15 cellular contexts compared by ENCODE assay signal in the genomic region with DNA sequence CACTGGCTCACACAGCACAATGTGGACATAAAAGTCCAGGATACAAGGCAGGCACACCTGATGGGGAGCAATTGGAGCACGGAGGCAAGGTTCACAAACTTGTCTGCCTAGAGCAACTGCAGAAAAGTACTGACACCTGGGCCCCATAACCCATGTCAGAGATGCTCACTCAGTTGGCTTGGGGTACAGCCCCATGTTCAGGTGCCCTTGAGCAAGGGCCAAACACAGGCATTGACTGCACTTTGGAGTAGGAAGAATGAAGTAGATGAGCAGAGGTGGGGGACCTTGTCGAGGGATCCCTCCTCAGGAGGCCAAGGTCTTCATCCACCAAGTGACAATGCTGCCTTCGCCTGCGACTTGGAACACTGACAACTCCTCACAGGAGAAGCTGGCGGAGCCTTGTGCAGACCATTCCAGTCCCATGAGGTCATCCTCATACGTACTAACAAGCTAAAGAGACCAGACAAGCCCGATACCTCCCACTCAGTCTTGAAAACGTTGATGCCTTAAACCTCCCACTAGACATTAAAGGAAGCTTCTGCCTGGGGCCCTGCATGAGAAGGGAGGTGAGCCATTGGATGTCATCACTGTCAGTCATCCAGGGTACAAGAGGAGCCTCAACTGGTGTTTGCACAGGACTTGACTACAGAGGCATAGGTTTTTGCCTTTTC. TPM values are rescaled to one million over a fixed set of nuclear protein-coding genes. Genes with fewer than 3 reads are reported as not detected.
DNase-seq lines count a peak whose midpoint lies in the region; ATAC-seq and TF ChIP-seq lines count a peak whose summit lies in the region.
"Had no signal": no experiment of that assay in that cellular context is flagged by ENCODE, and none has a peak within 500 bp of the region (broad histone marks: within the 10 kb centered on the region; RNA-seq: fewer than 3 reads in every experiment).

No MANE protein-coding gene starts in this region.

- H3K27me3 ChIP-seq in HCT116 (ENCODE audit: insufficient read depth, low read length) (peaks cover 18% of the 10 kb centered on the region), RWPE2 (ENCODE audit: insufficient read depth, poor library complexity, severe bottlenecking) (peaks cover 26% of the 10 kb centered on the region), foreskin keratinocyte (no peaks in the 10 kb centered on the region), spleen (replicated peaks in 1 of 7) (peaks cover 0 to 10% (median 0%) of the 10 kb centered on the region in 7 donors)
- peaks cover under 1% of the 10 kb centered on the region for H3K27me3 ChIP-seq in CD4-positive, alpha-beta T cell (ENCODE audit: control insufficient read depth, insufficient read depth, low read length)

- peak overlapping the region; percentile 10; the same call in 1 of the 2 replicates for H3K4me2 ChIP-seq in HCT116 (ENCODE audit: low read length)

- CTCF ChIA-PET in HCT116 (lab: Charles Lee), result no interaction called here
- CTCF ChIA-PET in CD4-positive, alpha-beta T cell (lab: Charles Lee), result no interaction called here

- no peak overlapping the region for H3K4me3 ChIP-seq in HCT116 (replicated peaks in 1 of 2; ENCODE audit: low read depth in 1 of 2, low read length in 2 of 2)
- H3K4me3 ChIP-seq in RWPE2 (ENCODE audit: severe bottlenecking), result no peak overlapping the region
- no peak overlapping the region for H3K4me3 ChIP-seq in spleen

- RAD21 ChIA-PET in HCT116 (lab: Charles Lee; ENCODE audit: low non-redundant PET in 1 of 2, low total read pairs in 2 of 2, uncharacterized antibody in 2 of 2, unreplicated experiment in 2 of 2), result no interaction called here

- H3K36me3 Mint-ChIP-seq in CD4-positive, alpha-beta T cell (ENCODE audit: low read depth), result no peaks in the 10 kb centered on the region

- no peaks in the 10 kb centered on the region for H3K9me2 ChIP-seq in HCT116 (ENCODE audit: insufficient read depth)

- no TSS peak for BruUV-seq in HCT116 (replicated peaks; lab: Mats Ljungman, UMichigan)

- peaks cover 5% of the 10 kb centered on the region for H3K4me1 Mint-ChIP-seq in CD4-positive, alpha-beta T cell (ENCODE audit: low read depth)

- intact Hi-C loops in HCT116 (cut with micrococcal nuclease) (no loop called here), spleen (cut with DNase I; ENCODE audit: low total_unique reads) (no loop called here)
- intact Hi-C loops in CD4-positive, alpha-beta T cell (cut with DNase I, micrococcal nuclease), result no loop called here

- ATAC-seq in HCT116, result peak; percentile 38; the same call in 1 of the 2 replicates
- peak; percentile 87 for ATAC-seq in RWPE2 (ENCODE audit: low read depth)
- ATAC-seq in foreskin keratinocyte, result peak; percentile 69
- ATAC-seq in CD4-positive, alpha-beta T cell (ENCODE audit: poor library complexity), result no peak

- H3K4me3 Mint-ChIP-seq in CD4-positive, alpha-beta T cell, result no peak overlapping the region
- H3K4me3 Mint-ChIP-seq: T-helper 1 cell treated with Interleukin-12 subunit alpha and Interleukin-12 subunit beta and Interleukin-4 antibody, amounts not matched to agents 30 μg/mL and 1 μg/mL, for 36 hours had no signal

- H4K20me1 ChIP-seq in HCT116 (ENCODE audit: insufficient read depth), result no peaks in the 10 kb centered on the region

- WGBS in spleen, 5 donors, result 61 to 82% (median 72%) methylated on average over 4 to 8 of the region's 8 CpGs

- no peak overlapping the region for H3K9ac ChIP-seq in HCT116 (ENCODE audit: low read length)

- DNase-seq in HCT116 (ENCODE audit: low read depth, low spot score), result peak; percentile 12
- no peak for DNase-seq in RWPE2 (ENCODE audit: low spot score)
- DNase-seq in foreskin keratinocyte, result peak; percentile 46 to 78
- DNase-seq in spleen, result peak; percentile 37
- no peak for DNase-seq in GOT3 (lab: John Stamatoyannopoulos, UW)
- no peak for DNase-seq in activated CD4-positive, alpha-beta T cell treated with anti-CD3 and anti-CD28 coated beads for 4 hours
- no peak for DNase-seq in CD4-positive, alpha-beta T cell
- DNase-seq: amniotic stem cell; NCI-H1417 treated with DMSO at 0.1 percent for 48 hours; nucleus accumbens; stimulated activated CD4-positive, alpha-beta T cell treated with anti-CD3 and anti-CD28 coated beads, Interleukin-4, amount 100 ng/mL, for 4 hours had no signal

- no peak for TF ChIP-seq POLR2A in HCT116 (IDR thresholded peaks at IDR 0.05; ENCODE audit: borderline replicate concordance, extremely low read depth, insufficient read depth, insufficient read length)
- TF ChIP-seq POLR2A in spleen (IDR thresholded peaks at IDR 0.05), result no peak

- TF ChIP-seq CTCF in HCT116 (IDR thresholded peaks at IDR 0.05 in 2 of 3, conservative IDR thresholded peaks at IDR 0.05 in 1 of 3; ENCODE audit: borderline replicate concordance in 1 of 3, insufficient read depth in 1 of 3, low read depth in 2 of 3, low read length in 2 of 3) (no peak), RWPE2 (IDR thresholded peaks at IDR 0.05; ENCODE audit: poor library complexity, severe bottlenecking) (no peak), foreskin keratinocyte (conservative IDR thresholded peaks at IDR 0.05) (no peak), spleen (IDR thresholded peaks at IDR 0.05 in 8 of 11, conservative IDR thresholded peaks at IDR 0.05 in 3 of 11) (no peak)
- TF ChIP-seq CTCF in CD4-positive, alpha-beta T cell (IDR thresholded peaks at IDR 0.05), result no peak

- peaks cover 22% of the 10 kb centered on the region for H3K27me3 Mint-ChIP-seq in CD4-positive, alpha-beta T cell

- H3K79me2 ChIP-seq in HCT116 (ENCODE audit: insufficient read depth, low read length), result no peaks in the 10 kb centered on the region

- H3K36me3 ChIP-seq in HCT116 (ENCODE audit: control insufficient read depth in 1 of 2, insufficient read depth in 2 of 2, low read length in 2 of 2) (no peaks in the 10 kb centered on the region), RWPE2 (ENCODE audit: low read depth) (no peaks in the 10 kb centered on the region), spleen (no peaks in the 10 kb centered on the region)

- H3K27ac Mint-ChIP-seq in CD4-positive, alpha-beta T cell, result no peak overlapping the region
- H3K27ac Mint-ChIP-seq: T-helper 1 cell treated with Interleukin-12 subunit alpha and Interleukin-12 subunit beta and Interleukin-4 antibody, amounts not matched to agents 30 μg/mL and 1 μg/mL, for 36 hours had no signal

- POLR2A ChIA-PET in HCT116 (lab: Charles Lee), result no interaction called here
- POLR2A ChIA-PET in CD4-positive, alpha-beta T cell (lab: Charles Lee), result no interaction called here

- no peaks in the 10 kb centered on the region for H3K9me3 ChIP-seq in HCT116 (ENCODE audit: control insufficient read depth in 1 of 2, insufficient read depth in 1 of 2, low read depth in 1 of 2, low read length in 2 of 2)
- H3K9me3 ChIP-seq in RWPE2 (ENCODE audit: severe bottlenecking), result no peaks in the 10 kb centered on the region
- H3K9me3 ChIP-seq in spleen, result peaks cover 0 to 8% (median 3%) of the 10 kb centered on the region in 8 donors
- H3K9me3 ChIP-seq in CD4-positive, alpha-beta T cell (ENCODE audit: control insufficient read depth, low read length), result peaks cover 5% of the 10 kb centered on the region

- H3K4me1 ChIP-seq in HCT116 (ENCODE audit: control insufficient read depth in 1 of 2, insufficient read depth in 2 of 2, low read length in 2 of 2) (peaks cover 0 to 8% of the 10 kb centered on the region in 2 experiments; a peak in 1 of 4 replicates), RWPE2 (ENCODE audit: insufficient read depth, poor library complexity, severe bottlenecking) (no peaks in the 10 kb centered on the region), foreskin keratinocyte (no peaks in the 10 kb centered on the region), spleen (peaks cover 0 to 3% (median 0%) of the 10 kb centered on the region in 6 donors)

- H3K27ac ChIP-seq in HCT116 (ENCODE audit: low read depth, low read length) (no peak overlapping the region), RWPE2 (ENCODE audit: poor library complexity, severe bottlenecking) (no peak overlapping the region), foreskin keratinocyte (no peak overlapping the region), spleen (no peak overlapping the region)
- H3K27ac ChIP-seq in CD4-positive, alpha-beta T cell (ENCODE audit: low read depth, low read length), result no peak overlapping the region
- H3K27ac ChIP-seq: HL-60 had no signal

- peaks cover 6% of the 10 kb centered on the region for H3K9me3 Mint-ChIP-seq in CD4-positive, alpha-beta T cell

- no peak for TF ChIP-seq RAD21 in HCT116 (IDR thresholded peaks at IDR 0.05; ENCODE audit: low read depth)

- no peak overlapping the region for H2AFZ ChIP-seq in HCT116 (ENCODE audit: low read depth, low read length, poor library complexity, severe bottlenecking)

TF ChIP-seq in HCT116, 20 proteins besides CTCF, POLR2A, EP300 and RAD21 (continues in another document):
- no peak for TF ChIP-seq POLR2AphosphoS5 (IDR thresholded peaks at IDR 0.05; ENCODE audit: low read depth, low read length)
- TF ChIP-seq, protein P1, sequence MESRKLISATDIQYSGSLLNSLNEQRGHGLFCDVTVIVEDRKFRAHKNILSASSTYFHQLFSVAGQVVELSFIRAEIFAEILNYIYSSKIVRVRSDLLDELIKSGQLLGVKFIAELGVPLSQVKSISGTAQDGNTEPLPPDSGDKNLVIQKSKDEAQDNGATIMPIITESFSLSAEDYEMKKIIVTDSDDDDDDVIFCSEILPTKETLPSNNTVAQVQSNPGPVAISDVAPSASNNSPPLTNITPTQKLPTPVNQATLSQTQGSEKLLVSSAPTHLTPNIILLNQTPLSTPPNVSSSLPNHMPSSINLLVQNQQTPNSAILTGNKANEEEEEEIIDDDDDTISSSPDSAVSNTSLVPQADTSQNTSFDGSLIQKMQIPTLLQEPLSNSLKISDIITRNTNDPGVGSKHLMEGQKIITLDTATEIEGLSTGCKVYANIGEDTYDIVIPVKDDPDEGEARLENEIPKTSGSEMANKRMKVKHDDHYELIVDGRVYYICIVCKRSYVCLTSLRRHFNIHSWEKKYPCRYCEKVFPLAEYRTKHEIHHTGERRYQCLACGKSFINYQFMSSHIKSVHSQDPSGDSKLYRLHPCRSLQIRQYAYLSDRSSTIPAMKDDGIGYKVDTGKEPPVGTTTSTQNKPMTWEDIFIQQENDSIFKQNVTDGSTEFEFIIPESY (IDR thresholded peaks at IDR 0.05; ENCODE audit: extremely low read depth, insufficient replicate concordance, low read length), result no peak
- no peak for TF ChIP-seq FOSL1 (IDR thresholded peaks at IDR 0.05; ENCODE audit: low read depth)
- TF ChIP-seq YY1 (IDR thresholded peaks at IDR 0.05; ENCODE audit: extremely low read depth, insufficient replicate concordance, low read depth, low read length), result no peak
- TF ChIP-seq TCF7L2 (IDR thresholded peaks at IDR 0.05; ENCODE audit: borderline replicate concordance, extremely low read depth, insufficient read depth, insufficient read length), result no peak
- TF ChIP-seq SIN3A (IDR thresholded peaks at IDR 0.05; ENCODE audit: low read depth), result no peak
- TF ChIP-seq SRF (IDR thresholded peaks at IDR 0.05; ENCODE audit: low read depth), result no peak
- no peak for TF ChIP-seq JUND (IDR thresholded peaks at IDR 0.05)
- no peak for TF ChIP-seq SP1 (IDR thresholded peaks at IDR 0.05; ENCODE audit: low read depth)

RNA-seq across cellular contexts. Expression of a gene that starts 42.5 kb away (rescaled TPM):
- total RNA-seq in HCT116 (2021; ENCODE audit: unreplicated experiment) (not detected), foreskin keratinocyte (not detected in 2 replicates), spleen (under 1 TPM in 2 of 7 donors, not detected in 5; 0.17 to 0.28 TPM)
- polyA plus RNA-seq in HCT116 (2012), result not detected in 2 replicates
- polyA plus RNA-seq in foreskin keratinocyte (not detected in 2 replicates), spleen (under 1 TPM; 0.20 to 0.70 (median 0.28) TPM)
- not detected for total RNA-seq in CD4-positive, alpha-beta T cell
- total RNA-seq: G401, temporal lobe had no signal

Comparison
In these comparisons a context has a peak if more than half of its experiments do, and no peak if none do; other contexts are left out.
1. DNase-seq: peak in HCT116 (single experiment), foreskin keratinocyte (2 of 2) and spleen (single experiment); none in RWPE2 (single experiment), GOT3 (single experiment), activated CD4-positive, alpha-beta T cell treated with anti-CD3 and anti-CD28 coated beads for 4 hours (0 of 2) and CD4-positive, alpha-beta T cell (0 of 10).